In the genomic region with DNA sequence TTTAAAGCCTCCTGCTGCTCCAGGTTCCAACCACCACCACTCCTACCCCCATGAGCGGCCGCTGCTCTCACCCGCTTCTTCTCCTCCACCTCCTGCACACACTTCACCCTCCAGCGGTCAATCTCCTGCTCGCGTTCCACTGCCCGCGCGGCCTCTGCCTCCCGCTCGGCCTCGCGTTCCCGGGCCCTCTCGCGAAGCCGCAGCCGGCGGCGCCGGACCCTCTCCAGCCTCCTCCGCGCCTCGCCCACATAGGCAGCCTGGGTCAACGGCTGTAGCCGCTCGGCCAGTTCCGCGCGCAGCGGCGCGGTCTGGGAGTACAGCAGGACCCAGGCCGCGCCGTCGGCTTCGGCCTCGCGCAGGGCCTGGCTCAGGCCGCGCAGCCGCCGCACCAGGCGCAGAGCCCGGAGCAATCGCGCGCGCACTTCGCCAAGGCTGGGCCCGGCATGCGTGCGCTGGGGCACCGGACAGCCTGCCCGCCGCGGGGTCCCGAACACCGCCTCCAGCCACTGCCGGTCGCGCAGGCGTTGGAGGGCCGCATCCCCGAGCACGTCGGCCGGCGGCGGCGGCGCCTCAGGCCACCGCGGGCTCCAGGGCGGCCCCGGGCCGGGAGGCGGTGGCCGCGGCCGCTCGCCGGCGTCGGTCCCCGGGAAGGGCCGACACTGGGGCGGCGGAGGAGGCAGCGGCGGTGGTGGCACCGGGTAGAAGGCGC, we compare ENCODE assay signal across 9 cellular contexts. TPM values are rescaled to one million over a fixed set of nuclear protein-coding genes. Genes with fewer than 3 reads are reported as not detected.
DNase-seq lines count a peak whose midpoint lies in the region; ATAC-seq and TF ChIP-seq lines count a peak whose summit lies in the region.
"Had no signal": no experiment of that assay in that cellular context is flagged by ENCODE, and none has a peak within 500 bp of the region (broad histone marks: within the 10 kb centered on the region; RNA-seq: fewer than 3 reads in every experiment).

No MANE protein-coding gene starts in this region.

- H3K36me3 ChIP-seq in PC-3 (ENCODE audit: low read depth, low read length) (peaks cover 13% of the 10 kb centered on the region; the same call in 1 of the 2 replicates), ascending aorta (peaks cover 13 to 16% of the 10 kb centered on the region in 2 donors)

- H3K4me2 ChIP-seq in PC-3 (ENCODE audit: low read length), result peak overlapping the region; percentile 92

- no peaks in the 10 kb centered on the region for H3K9me3 ChIP-seq in PC-3 (ENCODE audit: low read length)
- H3K9me3 ChIP-seq in ascending aorta, result no peaks in the 10 kb centered on the region

- CTCF ChIA-PET in PC-3 (lab: Charles Lee), result no interaction called here

- POLR2A ChIA-PET in PC-3 (lab: Charles Lee; ENCODE audit: unreplicated experiment), result no interaction called here

- ATAC-seq in HG03045 (IDR thresholded peaks at IDR 0.05; ENCODE audit: unreplicated experiment) (peak; percentile 39), PC-3 (peak; percentile 68), sciatic nerve (peak; percentile 41)

- H3K9me2 ChIP-seq in PC-3 (replicated peaks; ENCODE audit: low read length), result no peaks in the 10 kb centered on the region

- peak overlapping the region; percentile 16; the same call in 1 of the 2 replicates for H2AFZ ChIP-seq in PC-3 (ENCODE audit: low read length)

- peak overlapping the region; percentile 84 for H3K9ac ChIP-seq in PC-3 (ENCODE audit: low read length)

- no peak for TF ChIP-seq CTCF in PC-3 (conservative IDR thresholded peaks at IDR 0.05; ENCODE audit: low read depth, low read length)
- no peak for TF ChIP-seq CTCF in ascending aorta (IDR thresholded peaks at IDR 0.05)

- H3K27ac ChIP-seq in PC-3 (ENCODE audit: low read length) (no peak overlapping the region), ascending aorta (peak overlapping the region; percentile 83 to 88)

- H3K4me3 ChIP-seq in PC-3 (ENCODE audit: low read length) (peak overlapping the region; percentile 72), ascending aorta (peak overlapping the region; percentile 75 to 87)

- H3F3A ChIP-seq in PC-3 (ENCODE audit: low read length, unreplicated experiment), result no peaks in the 10 kb centered on the region

- H3K27me3 ChIP-seq in PC-3 (ENCODE audit: low read length), result no peaks in the 10 kb centered on the region
- H3K27me3 ChIP-seq in ascending aorta, result no peaks in the 10 kb centered on the region

- intact Hi-C loops in PC-3 (cut with micrococcal nuclease) (no loop called here), ascending aorta (cut with DNase I) (loop anchor here (1.0 to 2.0 kb wide), 2 partner anchors 52 to 78 kb away; partner anchors contain the start of gene CLPX), sciatic nerve (cut with DNase I) (no loop called here)

- DNase-seq in AG08395 (ENCODE audit: low spot score) (peak; percentile 63), PC-3 (peak; percentile 11), ascending aorta (ENCODE audit: low spot score in 2 of 2) (peak in 1 of 2 donors; percentile 67), hepatic stellate cell (ENCODE audit: low spot score) (peak; percentile 74), sciatic nerve (ENCODE audit: low spot score) (peak; percentile 60), DMS79 (lab: John Stamatoyannopoulos, UW) (no peak)

- TF ChIP-seq POLR2A in GM18526 (IDR thresholded peaks at IDR 0.05; ENCODE audit: extremely low read depth, insufficient read length), result peak; percentile 36

- BruUV-seq in PC-3 (replicated peaks; lab: Mats Ljungman, UMichigan), result no TSS peak

- peaks cover 5% of the 10 kb centered on the region; the same call in 1 of the 2 replicates for H3K4me1 ChIP-seq in PC-3 (ENCODE audit: insufficient read depth, low read length)
- H3K4me1 ChIP-seq in ascending aorta, result peaks cover 0 to 19% of the 10 kb centered on the region in 2 donors

- H4K20me1 ChIP-seq in PC-3 (ENCODE audit: low read length), result peaks cover 2% of the 10 kb centered on the region; the same call in 1 of the 2 replicates

- H3K79me2 ChIP-seq in PC-3 (ENCODE audit: low read length), result peaks cover 24% of the 10 kb centered on the region

RNA-seq across cellular contexts. Expression of gene PDCD7, which starts 0.6 kb away (rescaled TPM):
- total RNA-seq in PC-3 (2014; rRNA removed), result 9.5 and 13.7 TPM in 2 replicates
- total RNA-seq in ascending aorta, result 9.2 TPM
- total RNA-seq in sciatic nerve, result 29.6 TPM

RNA-seq across cellular contexts. Expression of gene UBAP1L, which starts 18.0 kb away (rescaled TPM):
- total RNA-seq in PC-3 (2014; rRNA removed) (1.4 and 3.4 TPM in 2 replicates), ascending aorta (10.9 TPM), sciatic nerve (13.4 TPM)

RNA-seq across cellular contexts. Expression of gene CLPX, which starts 52.1 kb away (rescaled TPM):
- total RNA-seq in PC-3 (2014; rRNA removed) (19.3 and 22.5 TPM in 2 replicates), ascending aorta (13.7 TPM), sciatic nerve (49.8 TPM)

RNA-seq across cellular contexts. Expression of gene KBTBD13, which starts 56.4 kb away (rescaled TPM):
- total RNA-seq in PC-3 (2014; rRNA removed), result not detected in 2 replicates
- 0.21 TPM for total RNA-seq in ascending aorta
- 0.27 TPM for total RNA-seq in sciatic nerve
- total RNA-seq: NCI-H460 had no signal
